Comparison of ENCODE assay signal across 30 cellular contexts in genomic region chr1:228897901-228898300, GRCh38.
"Had no signal": no experiment of that assay in that cellular context is flagged by ENCODE, and none has a peak within 500 bp of the region (broad histone marks: within the 10 kb centered on the region; RNA-seq: fewer than 3 reads in every experiment).

No MANE protein-coding gene starts in this region.

- H3K36me3 Mint-ChIP-seq: activated naive CD4-positive, alpha-beta T cell treated with anti-CD3 and anti-CD28 coated beads, Interleukin-2, amount 10 ng/mL, durations not matched to agents 7 days and 5 days; activated naive CD8-positive, alpha-beta T cell; brain; T-cell had no signal

- H3K9me3 Mint-ChIP-seq: activated CD4-positive, alpha-beta T cell treated with anti-CD3 and anti-CD28 coated beads, Interleukin-2, amount 10 ng/mL, durations not matched to agents 24 days and 14 days; activated CD8-positive, alpha-beta T cell treated with anti-CD3 and anti-CD28 coated beads for 36 hours; activated naive CD4-positive, alpha-beta T cell treated with anti-CD3 and anti-CD28 coated beads, Interleukin-2, amount 10 ng/mL, durations not matched to agents 7 days and 5 days; activated naive CD8-positive, alpha-beta T cell treated with anti-CD3 and anti-CD28 coated beads, Interleukin-2, amount 50 U/mL, for 24 hours; activated T-cell treated with anti-CD3 and anti-CD28 coated beads, Interleukin-2, amount 50 U/mL, for 4 hours; activated T-helper 1 cell treated with anti-CD3 and anti-CD28 coated beads, Interleukin-12 subunit alpha, Interleukin-12 subunit beta, Interleukin-2, Interleukin-4 antibody, amounts not matched to agents 30 ng/mL and 10 ng/mL and 1 ng/mL, durations not matched to agents 14 hours and 24 hours and 36 hours; T-cell had no signal

- ATAC-seq: activated CD8-positive, alpha-beta T cell treated with anti-CD3 and anti-CD28 coated beads for 36 hours; activated naive CD8-positive, alpha-beta T cell treated with anti-CD3 and anti-CD28 coated beads, Interleukin-2, amount 50 U/mL, for 24 hours; activated T-cell treated with anti-CD3 and anti-CD28 coated beads, Interleukin-2, amount 50 U/mL, for 4 hours; Panc1; SK-N-SH treated with all-trans-retinoic acid at 6 μM for 48 hours; T-cell; T-helper 17 cell had no signal

- H3K27ac Mint-ChIP-seq: activated CD4-positive, alpha-beta T cell treated with anti-CD3 and anti-CD28 coated beads, Interleukin-2, amount 10 ng/mL, durations not matched to agents 24 days and 14 days; activated CD8-positive, alpha-beta T cell treated with anti-CD3 and anti-CD28 coated beads for 36 hours; activated naive CD4-positive, alpha-beta T cell treated with anti-CD3 and anti-CD28 coated beads, Interleukin-2, amount 10 ng/mL, durations not matched to agents 7 days and 5 days; activated naive CD8-positive, alpha-beta T cell; activated naive CD8-positive, alpha-beta T cell treated with anti-CD3 and anti-CD28 coated beads, Interleukin-2, amount 50 U/mL, for 24 hours; activated T-helper 1 cell treated with anti-CD3 and anti-CD28 coated beads, Interleukin-12 subunit alpha, Interleukin-12 subunit beta, Interleukin-2, Interleukin-4 antibody, amounts not matched to agents 30 ng/mL and 10 ng/mL and 1 ng/mL, durations not matched to agents 14 hours and 24 hours and 36 hours; T-cell; T-helper 17 cell had no signal

- H3K36me3 ChIP-seq: WERI-Rb-1 had no signal

- DNase-seq: activated CD4-positive, alpha-beta T cell treated with anti-CD3 and anti-CD28 coated beads for 1 hour; activated CD4-positive, alpha-beta T cell treated with anti-CD3 and anti-CD28 coated beads, Interleukin-2, amount 10 ng/mL, durations not matched to agents 24 days and 14 days; activated CD4-positive, alpha-beta T cell treated with anti-CD3 and anti-CD28 coated beads, Interleukin-2, amount 50 U/mL, for 4 hours; activated CD4-positive, CD25-positive, alpha-beta regulatory T cell; activated CD8-positive, alpha-beta T cell treated with anti-CD3 and anti-CD28 coated beads for 36 hours; activated naive CD4-positive, alpha-beta T cell treated with anti-CD3 and anti-CD28 coated beads, Interleukin-2, amount 10 ng/mL, durations not matched to agents 7 days and 5 days; activated naive CD8-positive, alpha-beta T cell treated with anti-CD3 and anti-CD28 coated beads, Interleukin-2, amount 50 U/mL, for 24 hours; activated T-cell treated with anti-CD3 and anti-CD28 coated beads for 4 hours; activated T-cell treated with anti-CD3 and anti-CD28 coated beads, Interleukin-2, amount 50 U/mL, for 4 hours; anterior cingulate cortex; caudate nucleus; MM.1S; NCI-H1092; NCI-H1436 treated with DMSO at 0.1 percent for 48 hours; NCI-H1694 treated with DMSO at 0.1 percent for 48 hours; NCI-H2029; NCI-H510A; NCI-H526; NCI-H748 treated with DMSO at 0.1 percent for 48 hours; NK-92 treated with Interleukin-12 subunit alpha and Interleukin-12 subunit beta, amount 100 ng/mL, for 24 hours; SHP77; T-cell; T-helper 17 cell; WERI-Rb-1 had no signal

- H3K4me1 Mint-ChIP-seq: activated naive CD4-positive, alpha-beta T cell treated with anti-CD3 and anti-CD28 coated beads, Interleukin-2, amount 10 ng/mL, durations not matched to agents 7 days and 5 days; activated naive CD8-positive, alpha-beta T cell treated with anti-CD3 and anti-CD28 coated beads, Interleukin-2, amount 50 U/mL, for 24 hours; T-cell had no signal

- H3K4me3 Mint-ChIP-seq: activated CD4-positive, alpha-beta T cell treated with anti-CD3 and anti-CD28 coated beads, Interleukin-2, amount 10 ng/mL, durations not matched to agents 24 days and 14 days; activated CD8-positive, alpha-beta T cell treated with anti-CD3 and anti-CD28 coated beads for 36 hours; activated naive CD4-positive, alpha-beta T cell treated with anti-CD3 and anti-CD28 coated beads, Interleukin-2, amount 10 ng/mL, durations not matched to agents 7 days and 5 days; activated naive CD8-positive, alpha-beta T cell; activated naive CD8-positive, alpha-beta T cell treated with anti-CD3 and anti-CD28 coated beads, Interleukin-2, amount 50 U/mL, for 24 hours; activated T-cell treated with anti-CD3 and anti-CD28 coated beads, Interleukin-2, amount 50 U/mL, for 4 hours; activated T-helper 1 cell treated with anti-CD3 and anti-CD28 coated beads, Interleukin-12 subunit alpha, Interleukin-12 subunit beta, Interleukin-2, Interleukin-4 antibody, amounts not matched to agents 30 ng/mL and 10 ng/mL and 1 ng/mL, durations not matched to agents 14 hours and 24 hours and 36 hours; brain; T-cell; T-helper 17 cell had no signal

- H3K27me3 Mint-ChIP-seq: activated CD8-positive, alpha-beta T cell treated with anti-CD3 and anti-CD28 coated beads for 36 hours; activated naive CD8-positive, alpha-beta T cell; activated naive CD8-positive, alpha-beta T cell treated with anti-CD3 and anti-CD28 coated beads, Interleukin-2, amount 50 U/mL, for 24 hours; brain had no signal

- H3K27ac ChIP-seq: KMS-11, WERI-Rb-1 had no signal
